Comparison of ENCODE assay signal across 1 cellular context in the genomic region with DNA sequence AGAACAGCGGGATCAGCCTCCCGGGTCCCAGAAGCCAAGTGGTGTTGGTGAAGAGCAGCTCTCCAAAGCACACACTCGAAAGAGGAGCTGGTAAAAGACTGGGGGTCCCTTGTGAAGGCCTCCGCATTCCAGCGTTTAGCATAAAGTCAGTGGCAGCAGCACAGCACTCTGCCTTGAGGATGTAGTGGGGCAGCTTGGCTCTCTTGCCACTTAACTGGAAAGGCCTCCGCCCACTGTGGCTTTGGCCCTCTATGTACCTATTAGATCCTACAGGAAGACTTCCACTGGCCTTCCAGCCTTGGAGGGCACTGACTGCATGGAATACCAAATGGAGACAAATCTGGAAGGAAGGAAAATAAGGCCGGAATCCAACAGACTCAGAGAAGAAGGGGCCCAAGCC.
TF ChIP-seq lines count a peak whose summit lies in the region.

No MANE protein-coding gene starts in this region.

TF ChIP-seq in GM23338, 12 proteins besides CTCF, POLR2A, EP300 and RAD21 (continued from another document):
- TF ChIP-seq, protein P1, sequence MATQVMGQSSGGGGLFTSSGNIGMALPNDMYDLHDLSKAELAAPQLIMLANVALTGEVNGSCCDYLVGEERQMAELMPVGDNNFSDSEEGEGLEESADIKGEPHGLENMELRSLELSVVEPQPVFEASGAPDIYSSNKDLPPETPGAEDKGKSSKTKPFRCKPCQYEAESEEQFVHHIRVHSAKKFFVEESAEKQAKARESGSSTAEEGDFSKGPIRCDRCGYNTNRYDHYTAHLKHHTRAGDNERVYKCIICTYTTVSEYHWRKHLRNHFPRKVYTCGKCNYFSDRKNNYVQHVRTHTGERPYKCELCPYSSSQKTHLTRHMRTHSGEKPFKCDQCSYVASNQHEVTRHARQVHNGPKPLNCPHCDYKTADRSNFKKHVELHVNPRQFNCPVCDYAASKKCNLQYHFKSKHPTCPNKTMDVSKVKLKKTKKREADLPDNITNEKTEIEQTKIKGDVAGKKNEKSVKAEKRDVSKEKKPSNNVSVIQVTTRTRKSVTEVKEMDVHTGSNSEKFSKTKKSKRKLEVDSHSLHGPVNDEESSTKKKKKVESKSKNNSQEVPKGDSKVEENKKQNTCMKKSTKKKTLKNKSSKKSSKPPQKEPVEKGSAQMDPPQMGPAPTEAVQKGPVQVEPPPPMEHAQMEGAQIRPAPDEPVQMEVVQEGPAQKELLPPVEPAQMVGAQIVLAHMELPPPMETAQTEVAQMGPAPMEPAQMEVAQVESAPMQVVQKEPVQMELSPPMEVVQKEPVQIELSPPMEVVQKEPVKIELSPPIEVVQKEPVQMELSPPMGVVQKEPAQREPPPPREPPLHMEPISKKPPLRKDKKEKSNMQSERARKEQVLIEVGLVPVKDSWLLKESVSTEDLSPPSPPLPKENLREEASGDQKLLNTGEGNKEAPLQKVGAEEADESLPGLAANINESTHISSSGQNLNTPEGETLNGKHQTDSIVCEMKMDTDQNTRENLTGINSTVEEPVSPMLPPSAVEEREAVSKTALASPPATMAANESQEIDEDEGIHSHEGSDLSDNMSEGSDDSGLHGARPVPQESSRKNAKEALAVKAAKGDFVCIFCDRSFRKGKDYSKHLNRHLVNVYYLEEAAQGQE (IDR thresholded peaks at IDR 0.05; ENCODE audit: unreplicated experiment), result no peak
- no peak for TF ChIP-seq ZNF114 (CRISPR knock-in tag; IDR thresholded peaks at IDR 0.05)
- TF ChIP-seq, protein P2, sequence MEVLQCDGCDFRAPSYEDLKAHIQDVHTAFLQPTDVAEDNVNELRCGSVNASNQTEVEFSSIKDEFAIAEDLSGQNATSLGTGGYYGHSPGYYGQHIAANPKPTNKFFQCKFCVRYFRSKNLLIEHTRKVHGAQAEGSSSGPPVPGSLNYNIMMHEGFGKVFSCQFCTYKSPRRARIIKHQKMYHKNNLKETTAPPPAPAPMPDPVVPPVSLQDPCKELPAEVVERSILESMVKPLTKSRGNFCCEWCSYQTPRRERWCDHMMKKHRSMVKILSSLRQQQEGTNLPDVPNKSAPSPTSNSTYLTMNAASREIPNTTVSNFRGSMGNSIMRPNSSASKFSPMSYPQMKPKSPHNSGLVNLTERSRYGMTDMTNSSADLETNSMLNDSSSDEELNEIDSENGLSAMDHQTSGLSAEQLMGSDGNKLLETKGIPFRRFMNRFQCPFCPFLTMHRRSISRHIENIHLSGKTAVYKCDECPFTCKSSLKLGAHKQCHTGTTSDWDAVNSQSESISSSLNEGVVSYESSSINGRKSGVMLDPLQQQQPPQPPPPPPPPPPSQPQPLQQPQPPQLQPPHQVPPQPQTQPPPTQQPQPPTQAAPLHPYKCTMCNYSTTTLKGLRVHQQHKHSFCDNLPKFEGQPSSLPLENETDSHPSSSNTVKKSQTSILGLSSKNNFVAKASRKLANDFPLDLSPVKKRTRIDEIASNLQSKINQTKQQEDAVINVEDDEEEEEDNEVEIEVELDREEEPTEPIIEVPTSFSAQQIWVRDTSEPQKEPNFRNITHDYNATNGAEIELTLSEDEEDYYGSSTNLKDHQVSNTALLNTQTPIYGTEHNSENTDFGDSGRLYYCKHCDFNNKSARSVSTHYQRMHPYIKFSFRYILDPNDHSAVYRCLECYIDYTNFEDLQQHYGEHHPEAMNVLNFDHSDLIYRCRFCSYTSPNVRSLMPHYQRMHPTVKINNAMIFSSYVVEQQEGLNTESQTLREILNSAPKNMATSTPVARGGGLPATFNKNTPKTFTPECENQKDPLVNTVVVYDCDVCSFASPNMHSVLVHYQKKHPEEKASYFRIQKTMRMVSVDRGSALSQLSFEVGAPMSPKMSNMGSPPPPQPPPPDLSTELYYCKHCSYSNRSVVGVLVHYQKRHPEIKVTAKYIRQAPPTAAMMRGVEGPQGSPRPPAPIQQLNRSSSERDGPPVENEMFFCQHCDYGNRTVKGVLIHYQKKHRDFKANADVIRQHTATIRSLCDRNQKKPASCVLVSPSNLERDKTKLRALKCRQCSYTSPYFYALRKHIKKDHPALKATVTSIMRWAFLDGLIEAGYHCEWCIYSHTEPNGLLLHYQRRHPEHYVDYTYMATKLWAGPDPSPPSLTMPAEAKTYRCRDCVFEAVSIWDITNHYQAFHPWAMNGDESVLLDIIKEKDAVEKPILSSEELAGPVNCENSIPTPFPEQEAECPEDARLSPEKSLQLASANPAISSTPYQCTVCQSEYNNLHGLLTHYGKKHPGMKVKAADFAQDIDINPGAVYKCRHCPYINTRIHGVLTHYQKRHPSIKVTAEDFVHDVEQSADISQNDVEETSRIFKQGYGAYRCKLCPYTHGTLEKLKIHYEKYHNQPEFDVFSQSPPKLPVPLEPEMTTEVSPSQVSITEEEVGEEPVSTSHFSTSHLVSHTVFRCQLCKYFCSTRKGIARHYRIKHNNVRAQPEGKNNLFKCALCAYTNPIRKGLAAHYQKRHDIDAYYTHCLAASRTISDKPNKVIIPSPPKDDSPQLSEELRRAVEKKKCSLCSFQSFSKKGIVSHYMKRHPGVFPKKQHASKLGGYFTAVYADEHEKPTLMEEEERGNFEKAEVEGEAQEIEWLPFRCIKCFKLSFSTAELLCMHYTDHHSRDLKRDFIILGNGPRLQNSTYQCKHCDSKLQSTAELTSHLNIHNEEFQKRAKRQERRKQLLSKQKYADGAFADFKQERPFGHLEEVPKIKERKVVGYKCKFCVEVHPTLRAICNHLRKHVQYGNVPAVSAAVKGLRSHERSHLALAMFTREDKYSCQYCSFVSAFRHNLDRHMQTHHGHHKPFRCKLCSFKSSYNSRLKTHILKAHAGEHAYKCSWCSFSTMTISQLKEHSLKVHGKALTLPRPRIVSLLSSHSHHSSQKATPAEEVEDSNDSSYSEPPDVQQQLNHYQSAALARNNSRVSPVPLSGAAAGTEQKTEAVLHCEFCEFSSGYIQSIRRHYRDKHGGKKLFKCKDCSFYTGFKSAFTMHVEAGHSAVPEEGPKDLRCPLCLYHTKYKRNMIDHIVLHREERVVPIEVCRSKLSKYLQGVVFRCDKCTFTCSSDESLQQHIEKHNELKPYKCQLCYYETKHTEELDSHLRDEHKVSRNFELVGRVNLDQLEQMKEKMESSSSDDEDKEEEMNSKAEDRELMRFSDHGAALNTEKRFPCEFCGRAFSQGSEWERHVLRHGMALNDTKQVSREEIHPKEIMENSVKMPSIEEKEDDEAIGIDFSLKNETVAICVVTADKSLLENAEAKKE (CRISPR knock-in tag; IDR thresholded peaks at IDR 0.05), result no peak
- no peak for TF ChIP-seq CREB1 (CRISPR knock-in tag; IDR thresholded peaks at IDR 0.05; ENCODE audit: low read depth)
- TF ChIP-seq EZH2 (IDR thresholded peaks at IDR 0.05; ENCODE audit: low read depth, unreplicated experiment), result no peak
- no peak for TF ChIP-seq EZH2phosphoT487 (IDR thresholded peaks at IDR 0.05; ENCODE audit: unreplicated experiment)
- no peak for TF ChIP-seq STAT1 (IDR thresholded peaks at IDR 0.05; ENCODE audit: unreplicated experiment)
